ENCODE assay signal across 12 cellular contexts in the genomic region with DNA sequence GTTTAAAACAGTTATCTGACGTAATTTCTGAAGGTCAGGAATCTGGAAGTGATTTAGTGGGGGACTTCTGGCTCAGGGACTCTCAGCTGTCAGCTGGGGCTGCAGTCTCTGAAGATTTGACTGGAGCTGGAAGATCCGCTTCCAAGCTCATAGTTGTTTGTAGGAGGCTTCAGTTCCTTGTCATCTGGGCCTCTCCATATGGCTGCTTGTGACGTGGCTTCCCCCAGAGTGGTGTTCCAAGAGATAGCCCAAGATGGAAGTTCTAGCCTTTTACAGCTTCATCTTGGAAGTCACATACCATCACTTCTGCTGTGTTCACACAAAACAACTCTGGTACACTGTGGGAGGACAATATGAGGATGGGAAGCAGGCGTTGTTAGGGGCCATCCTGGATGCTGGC. TPM values are rescaled to one million over a fixed set of nuclear protein-coding genes. Genes with fewer than 3 reads are reported as not detected.
"Had no signal": no experiment of that assay in that cellular context is flagged by ENCODE, and none has a peak within 500 bp of the region (broad histone marks: within the 10 kb centered on the region; RNA-seq: fewer than 3 reads in every experiment).

No MANE protein-coding gene starts in this region.

- H2AFZ ChIP-seq: GM23248 had no signal

- H3K4me3 ChIP-seq: GM23248, HAP-1, K562 had no signal

- FAIRE-seq: HTR-8/SVneo, K562 had no signal

- H3K9me3 ChIP-seq: HAP-1 had no signal

- H3K27ac Mint-ChIP-seq: HFFc6 had no signal

- H3K4me1 ChIP-seq: HAP-1 had no signal

- H3K9me3 Mint-ChIP-seq: HFFc6 had no signal

- ATAC-seq: HCT116, K562 had no signal

- DNase-seq: GM23248, GOT3, H7, HFFc6, IMR-90, KG1 had no signal

- H3K9ac ChIP-seq: GM23248 had no signal

- H3K4me3 Mint-ChIP-seq: HFFc6 had no signal

- H3K27ac ChIP-seq: GM23248 had no signal

RNA-seq across cellular contexts. Expression of a gene that starts 2.1 kb away (rescaled TPM):
- total RNA-seq: GM23248, H4, H7, HFFc6, HT-29, IMR-90, K562 had no signal
